ENCODE assay signal across 33 cellular contexts in the genomic region with DNA sequence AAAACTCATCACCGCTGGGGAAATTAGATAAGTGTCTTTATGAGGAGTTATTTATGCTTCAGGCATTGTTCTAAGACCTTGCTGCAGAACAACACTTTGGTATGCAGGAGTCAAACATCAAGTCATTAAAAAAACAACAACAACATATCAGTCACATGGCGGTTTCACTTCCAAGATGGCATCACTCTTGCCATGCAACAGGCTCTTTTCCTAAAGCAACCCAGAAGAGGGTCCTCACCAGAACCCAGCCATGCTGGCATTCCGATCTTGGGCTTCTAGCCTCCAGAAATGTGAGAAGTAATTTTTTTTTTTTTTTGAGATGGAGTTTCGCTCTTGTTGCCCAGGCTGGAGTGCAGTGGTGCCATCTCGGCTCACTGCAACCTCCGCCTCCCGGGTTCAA.
"Had no signal": no experiment of that assay in that cellular context is flagged by ENCODE, and none has a peak within 500 bp of the region (broad histone marks: within the 10 kb centered on the region; RNA-seq: fewer than 3 reads in every experiment).

No MANE protein-coding gene starts in this region.

- H3K27ac ChIP-seq: adrenal gland, ascending aorta, body of pancreas, brain microvascular endothelial cell, breast epithelium, cardiac muscle cell had no signal

- H3K9me3 ChIP-seq: adrenal gland, ascending aorta, body of pancreas, breast epithelium had no signal

- DNase-seq: activated effector memory CD4-positive, alpha-beta T cell treated with anti-CD3 and anti-CD28 coated beads, Interleukin-2, amount 50 U/mL, for 16 hours; activated effector memory CD4-positive, alpha-beta T cell treated with Interleukin-2 at 50 U/mL for 16 hours; activated gamma-delta T cell; activated gamma-delta T cell treated with Interleukin-2 at 50 U/mL for 16 hours; activated naive CD4-positive, alpha-beta T cell; activated naive CD4-positive, alpha-beta T cell treated with anti-CD3 and anti-CD28 coated beads for 36 hours; activated naive CD4-positive, alpha-beta T cell treated with anti-CD3 and anti-CD28 coated beads, Interleukin-2, amount 10 ng/mL, durations not matched to agents 7 days and 5 days; activated naive CD4-positive, alpha-beta T cell treated with anti-CD3 and anti-CD28 coated beads, Interleukin-2, amount 50 U/mL, for 16 hours; activated naive CD4-positive, alpha-beta T cell treated with Interleukin-2 at 50 U/mL for 16 hours; activated naive CD8-positive, alpha-beta T cell treated with anti-CD3 and anti-CD28 coated beads for 36 hours; activated naive CD8-positive, alpha-beta T cell treated with anti-CD3 and anti-CD28 coated beads, Interleukin-2, amount 10 ng/mL, durations not matched to agents 7 days and 5 days; activated naive CD8-positive, alpha-beta T cell treated with anti-CD3 and anti-CD28 coated beads, Interleukin-2, amount 50 U/mL, for 24 hours; activated T-cell treated with anti-CD3 and anti-CD28 coated beads, Interleukin-2, amount 50 U/mL, for 24 hours; activated T-cell treated with anti-CD3 and anti-CD28 coated beads, Interleukin-2, amount 50 U/mL, for 4 hours; activated T-cell treated with anti-CD3 and anti-CD28 coated beads, Interleukin-2, amount 50 U/mL, for 48 hours; activated T-cell treated with anti-CD3 and anti-CD28 coated beads, Interleukin-2, amount 50 U/mL, for 72 hours; adrenal gland; amniotic stem cell; amygdala; anterior cingulate cortex; aorta; body of pancreas; brain microvascular endothelial cell; caudate nucleus; central memory CD4-positive, alpha-beta T cell; cerebellar nuclear complex had no signal

- ATAC-seq: activated naive CD4-positive, alpha-beta T cell treated with anti-CD3 and anti-CD28 coated beads, Interleukin-2, amount 50 U/mL, for 72 hours; activated naive CD8-positive, alpha-beta T cell treated with anti-CD3 and anti-CD28 coated beads, Interleukin-2, amount 50 U/mL, for 24 hours; activated T-cell treated with anti-CD3 and anti-CD28 coated beads, Interleukin-2, amount 50 U/mL, for 4 hours; activated T-cell treated with anti-CD3 and anti-CD28 coated beads, Interleukin-2, amount 50 U/mL, for 72 hours; activated T-helper 17 cell treated with anti-CD3 and anti-CD28 coated beads, Interleukin-2, amount 50 U/mL, for 72 hours; body of pancreas had no signal

- H3K36me3 ChIP-seq: adrenal gland, ascending aorta, brain microvascular endothelial cell, breast epithelium, cardiac muscle cell had no signal

- H3K4me3 ChIP-seq: adrenal gland, ascending aorta, body of pancreas, breast epithelium, cardiac muscle cell had no signal

- H3K4me1 ChIP-seq: adrenal gland, ascending aorta, body of pancreas, breast epithelium had no signal

- H3K27me3 ChIP-seq: adrenal gland, ascending aorta, body of pancreas, brain microvascular endothelial cell, breast epithelium, cardiac muscle cell had no signal

- FAIRE-seq: astrocyte, bronchial epithelial cell had no signal
